9 cellular contexts compared by ENCODE assay signal in genomic region chr11:90250970-90251369, GRCh38. TPM values are rescaled to one million over a fixed set of nuclear protein-coding genes. Genes with fewer than 3 reads are reported as not detected.
A peak's percentile ranks its signal among the peaks of the same experiment; 100 is the strongest.
DNase-seq lines count a peak whose midpoint lies in the region; ATAC-seq lines count a peak whose summit lies in the region.
"Had no signal": no experiment of that assay in that cellular context is flagged by ENCODE, and none has a peak within 500 bp of the region (broad histone marks: within the 10 kb centered on the region; RNA-seq: fewer than 3 reads in every experiment).

No MANE protein-coding gene starts in this region.

- peak overlapping the region; percentile 52 to 72 (median 70) for H3K4me3 Mint-ChIP-seq in T-cell

- CTCF ChIA-PET in T-cell (lab: Charles Lee), result interaction anchor here in 1 of 2 donors (0.7 kb wide), 1 partner anchor 28 kb away, joined by 4 read pairs; the partner anchor contains the start of gene CHORDC1

- H3K27me3 Mint-ChIP-seq in T-cell, result peaks cover 5 to 6% of the 10 kb centered on the region in 2 donors

- H3K9me3 Mint-ChIP-seq in T-cell, result no peaks in the 10 kb centered on the region

- H3K27ac Mint-ChIP-seq in T-cell, result peak overlapping the region; percentile 45 to 82

- POLR2A ChIA-PET in T-cell (lab: Charles Lee), result no interaction called here

- ATAC-seq in HG02763 (IDR thresholded peaks at IDR 0.05; ENCODE audit: unreplicated experiment) (peak; percentile 53), T-cell (replicated peaks in 1 of 4) (no peak)

- H3K36me3 Mint-ChIP-seq in T-cell, result no peaks in the 10 kb centered on the region

- peak; percentile 7 for DNase-seq in NCI-H2227 (lab: John Stamatoyannopoulos, UW; ENCODE audit: unreplicated experiment)
- no peak for DNase-seq in NCI-H2227 treated with DMSO at 0.1 percent for 48 hours (lab: John Stamatoyannopoulos, UW)
- no peak for DNase-seq in T-cell
- DNase-seq in myocyte (ENCODE audit: low read depth), result peak; percentile 0
- no peak for DNase-seq in NCI-H128 (lab: John Stamatoyannopoulos, UW; ENCODE audit: unreplicated experiment)
- no peak for DNase-seq in stimulated activated CD8-positive, alpha-beta memory T cell treated with anti-CD3 and anti-CD28 coated beads, Interleukin-4, amount 100 ng/mL, for 48 hours
- no peak for DNase-seq in middle frontal gyrus (ENCODE audit: extremely low spot score, low spot score)
- DNase-seq: 8988T had no signal

- H3K4me1 Mint-ChIP-seq in T-cell, result peaks cover 9 to 22% (median 15%) of the 10 kb centered on the region in 3 donors

RNA-seq across cellular contexts. Expression of gene CHORDC1, which starts 28.1 kb away (rescaled TPM):
- total RNA-seq in T-cell (10 to 100 TPM; 59.9 to 81.0 (median 64.9) TPM), myocyte (71.5 and 78.7 TPM in 2 replicates)
- polyA plus RNA-seq in myocyte (2012), result 26.4 TPM

Comparison
In these comparisons a context has a peak if more than half of its experiments do, and no peak if none do; other contexts are left out.
1. DNase-seq: peak in NCI-H2227 (single experiment) and myocyte (single experiment); none in NCI-H2227 treated with DMSO at 0.1 percent for 48 hours (single experiment), T-cell (0 of 34), NCI-H128 (single experiment), stimulated activated CD8-positive, alpha-beta memory T cell treated with anti-CD3 and anti-CD28 coated beads, Interleukin-4, amount 100 ng/mL, for 48 hours (single experiment) and middle frontal gyrus (single experiment).